In the genomic region with DNA sequence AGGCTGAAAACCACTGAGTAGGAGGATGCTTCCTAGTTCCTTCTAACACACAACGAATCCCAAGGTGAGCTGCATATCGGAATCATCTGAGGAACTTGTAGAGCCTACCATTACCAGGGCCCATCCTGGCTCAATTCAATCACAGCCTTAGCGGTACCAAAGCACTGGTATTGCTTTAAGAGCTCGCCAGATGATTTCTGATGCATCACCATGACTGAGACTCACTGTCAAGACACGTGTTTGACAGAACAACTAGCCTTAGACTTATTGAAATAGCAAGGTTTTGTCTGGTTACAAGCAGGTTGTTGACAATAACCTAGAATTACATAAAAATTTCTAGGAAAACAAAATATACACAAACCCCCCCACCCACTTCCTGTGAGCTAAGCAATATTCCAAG, we compare ENCODE assay signal across 1 cellular context.
TF ChIP-seq lines count a peak whose summit lies in the region.

No MANE protein-coding gene starts in this region.

TF ChIP-seq in HepG2, 621 proteins besides CTCF, POLR2A, EP300 and RAD21 (continued from another document):
- TF ChIP-seq, protein P1, sequence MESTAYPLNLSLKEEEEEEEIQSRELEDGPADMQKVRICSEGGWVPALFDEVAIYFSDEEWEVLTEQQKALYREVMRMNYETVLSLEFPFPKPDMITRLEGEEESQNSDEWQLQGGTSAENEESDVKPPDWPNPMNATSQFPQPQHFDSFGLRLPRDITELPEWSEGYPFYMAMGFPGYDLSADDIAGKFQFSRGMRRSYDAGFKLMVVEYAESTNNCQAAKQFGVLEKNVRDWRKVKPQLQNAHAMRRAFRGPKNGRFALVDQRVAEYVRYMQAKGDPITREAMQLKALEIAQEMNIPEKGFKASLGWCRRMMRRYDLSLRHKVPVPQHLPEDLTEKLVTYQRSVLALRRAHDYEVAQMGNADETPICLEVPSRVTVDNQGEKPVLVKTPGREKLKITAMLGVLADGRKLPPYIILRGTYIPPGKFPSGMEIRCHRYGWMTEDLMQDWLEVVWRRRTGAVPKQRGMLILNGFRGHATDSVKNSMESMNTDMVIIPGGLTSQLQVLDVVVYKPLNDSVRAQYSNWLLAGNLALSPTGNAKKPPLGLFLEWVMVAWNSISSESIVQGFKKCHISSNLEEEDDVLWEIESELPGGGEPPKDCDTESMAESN (CRISPR knock-in tag; conservative IDR thresholded peaks at IDR 0.05), result no peak
- TF ChIP-seq, protein P2, sequence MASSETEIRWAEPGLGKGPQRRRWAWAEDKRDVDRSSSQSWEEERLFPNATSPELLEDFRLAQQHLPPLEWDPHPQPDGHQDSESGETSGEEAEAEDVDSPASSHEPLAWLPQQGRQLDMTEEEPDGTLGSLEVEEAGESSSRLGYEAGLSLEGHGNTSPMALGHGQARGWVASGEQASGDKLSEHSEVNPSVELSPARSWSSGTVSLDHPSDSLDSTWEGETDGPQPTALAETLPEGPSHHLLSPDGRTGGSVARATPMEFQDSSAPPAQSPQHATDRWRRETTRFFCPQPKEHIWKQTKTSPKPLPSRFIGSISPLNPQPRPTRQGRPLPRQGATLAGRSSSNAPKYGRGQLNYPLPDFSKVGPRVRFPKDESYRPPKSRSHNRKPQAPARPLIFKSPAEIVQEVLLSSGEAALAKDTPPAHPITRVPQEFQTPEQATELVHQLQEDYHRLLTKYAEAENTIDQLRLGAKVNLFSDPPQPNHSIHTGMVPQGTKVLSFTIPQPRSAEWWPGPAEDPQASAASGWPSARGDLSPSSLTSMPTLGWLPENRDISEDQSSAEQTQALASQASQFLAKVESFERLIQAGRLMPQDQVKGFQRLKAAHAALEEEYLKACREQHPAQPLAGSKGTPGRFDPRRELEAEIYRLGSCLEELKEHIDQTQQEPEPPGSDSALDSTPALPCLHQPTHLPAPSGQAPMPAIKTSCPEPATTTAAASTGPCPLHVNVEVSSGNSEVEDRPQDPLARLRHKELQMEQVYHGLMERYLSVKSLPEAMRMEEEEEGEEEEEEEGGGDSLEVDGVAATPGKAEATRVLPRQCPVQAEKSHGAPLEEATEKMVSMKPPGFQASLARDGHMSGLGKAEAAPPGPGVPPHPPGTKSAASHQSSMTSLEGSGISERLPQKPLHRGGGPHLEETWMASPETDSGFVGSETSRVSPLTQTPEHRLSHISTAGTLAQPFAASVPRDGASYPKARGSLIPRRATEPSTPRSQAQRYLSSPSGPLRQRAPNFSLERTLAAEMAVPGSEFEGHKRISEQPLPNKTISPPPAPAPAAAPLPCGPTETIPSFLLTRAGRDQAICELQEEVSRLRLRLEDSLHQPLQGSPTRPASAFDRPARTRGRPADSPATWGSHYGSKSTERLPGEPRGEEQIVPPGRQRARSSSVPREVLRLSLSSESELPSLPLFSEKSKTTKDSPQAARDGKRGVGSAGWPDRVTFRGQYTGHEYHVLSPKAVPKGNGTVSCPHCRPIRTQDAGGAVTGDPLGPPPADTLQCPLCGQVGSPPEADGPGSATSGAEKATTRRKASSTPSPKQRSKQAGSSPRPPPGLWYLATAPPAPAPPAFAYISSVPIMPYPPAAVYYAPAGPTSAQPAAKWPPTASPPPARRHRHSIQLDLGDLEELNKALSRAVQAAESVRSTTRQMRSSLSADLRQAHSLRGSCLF (CRISPR knock-in tag; IDR thresholded peaks at IDR 0.05; ENCODE audit: borderline replicate concordance), result no peak
- TF ChIP-seq MED1 (CRISPR knock-in tag; IDR thresholded peaks at IDR 0.05) (no peak), TMF1 (CRISPR knock-in tag; IDR thresholded peaks at IDR 0.05; ENCODE audit: low read depth) (no peak), THAP11 (CRISPR knock-in tag; IDR thresholded peaks at IDR 0.05) (no peak), ARNTL (CRISPR knock-in tag; IDR thresholded peaks at IDR 0.05) (no peak), PLRG1 (conservative IDR thresholded peaks at IDR 0.05) (no peak), ZNF12 (CRISPR knock-in tag; IDR thresholded peaks at IDR 0.05) (no peak)
- TF ChIP-seq, protein P3, sequence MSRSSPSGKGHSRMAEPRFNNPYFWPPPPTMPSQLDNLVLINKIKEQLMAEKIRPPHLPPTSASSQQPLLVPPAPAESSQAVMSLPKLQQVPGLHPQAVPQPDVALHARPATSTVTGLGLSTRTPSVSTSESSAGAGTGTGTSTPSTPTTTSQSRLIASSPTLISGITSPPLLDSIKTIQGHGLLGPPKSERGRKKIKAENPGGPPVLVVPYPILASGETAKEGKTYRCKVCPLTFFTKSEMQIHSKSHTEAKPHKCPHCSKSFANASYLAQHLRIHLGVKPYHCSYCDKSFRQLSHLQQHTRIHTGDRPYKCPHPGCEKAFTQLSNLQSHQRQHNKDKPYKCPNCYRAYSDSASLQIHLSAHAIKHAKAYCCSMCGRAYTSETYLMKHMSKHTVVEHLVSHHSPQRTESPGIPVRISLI (CRISPR knock-in tag; IDR thresholded peaks at IDR 0.05; ENCODE audit: borderline replicate concordance), result no peak
- TF ChIP-seq, protein P4, sequence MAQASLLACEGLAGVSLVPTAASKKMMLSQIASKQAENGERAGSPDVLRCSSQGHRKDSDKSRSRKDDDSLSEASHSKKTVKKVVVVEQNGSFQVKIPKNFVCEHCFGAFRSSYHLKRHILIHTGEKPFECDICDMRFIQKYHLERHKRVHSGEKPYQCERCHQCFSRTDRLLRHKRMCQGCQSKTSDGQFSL (CRISPR knock-in tag; IDR thresholded peaks at IDR 0.05), result no peak
- TF ChIP-seq, protein P5, sequence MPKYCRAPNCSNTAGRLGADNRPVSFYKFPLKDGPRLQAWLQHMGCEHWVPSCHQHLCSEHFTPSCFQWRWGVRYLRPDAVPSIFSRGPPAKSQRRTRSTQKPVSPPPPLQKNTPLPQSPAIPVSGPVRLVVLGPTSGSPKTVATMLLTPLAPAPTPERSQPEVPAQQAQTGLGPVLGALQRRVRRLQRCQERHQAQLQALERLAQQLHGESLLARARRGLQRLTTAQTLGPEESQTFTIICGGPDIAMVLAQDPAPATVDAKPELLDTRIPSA (CRISPR knock-in tag; IDR thresholded peaks at IDR 0.05; ENCODE audit: borderline replicate concordance), result no peak
- TF ChIP-seq, protein P6, sequence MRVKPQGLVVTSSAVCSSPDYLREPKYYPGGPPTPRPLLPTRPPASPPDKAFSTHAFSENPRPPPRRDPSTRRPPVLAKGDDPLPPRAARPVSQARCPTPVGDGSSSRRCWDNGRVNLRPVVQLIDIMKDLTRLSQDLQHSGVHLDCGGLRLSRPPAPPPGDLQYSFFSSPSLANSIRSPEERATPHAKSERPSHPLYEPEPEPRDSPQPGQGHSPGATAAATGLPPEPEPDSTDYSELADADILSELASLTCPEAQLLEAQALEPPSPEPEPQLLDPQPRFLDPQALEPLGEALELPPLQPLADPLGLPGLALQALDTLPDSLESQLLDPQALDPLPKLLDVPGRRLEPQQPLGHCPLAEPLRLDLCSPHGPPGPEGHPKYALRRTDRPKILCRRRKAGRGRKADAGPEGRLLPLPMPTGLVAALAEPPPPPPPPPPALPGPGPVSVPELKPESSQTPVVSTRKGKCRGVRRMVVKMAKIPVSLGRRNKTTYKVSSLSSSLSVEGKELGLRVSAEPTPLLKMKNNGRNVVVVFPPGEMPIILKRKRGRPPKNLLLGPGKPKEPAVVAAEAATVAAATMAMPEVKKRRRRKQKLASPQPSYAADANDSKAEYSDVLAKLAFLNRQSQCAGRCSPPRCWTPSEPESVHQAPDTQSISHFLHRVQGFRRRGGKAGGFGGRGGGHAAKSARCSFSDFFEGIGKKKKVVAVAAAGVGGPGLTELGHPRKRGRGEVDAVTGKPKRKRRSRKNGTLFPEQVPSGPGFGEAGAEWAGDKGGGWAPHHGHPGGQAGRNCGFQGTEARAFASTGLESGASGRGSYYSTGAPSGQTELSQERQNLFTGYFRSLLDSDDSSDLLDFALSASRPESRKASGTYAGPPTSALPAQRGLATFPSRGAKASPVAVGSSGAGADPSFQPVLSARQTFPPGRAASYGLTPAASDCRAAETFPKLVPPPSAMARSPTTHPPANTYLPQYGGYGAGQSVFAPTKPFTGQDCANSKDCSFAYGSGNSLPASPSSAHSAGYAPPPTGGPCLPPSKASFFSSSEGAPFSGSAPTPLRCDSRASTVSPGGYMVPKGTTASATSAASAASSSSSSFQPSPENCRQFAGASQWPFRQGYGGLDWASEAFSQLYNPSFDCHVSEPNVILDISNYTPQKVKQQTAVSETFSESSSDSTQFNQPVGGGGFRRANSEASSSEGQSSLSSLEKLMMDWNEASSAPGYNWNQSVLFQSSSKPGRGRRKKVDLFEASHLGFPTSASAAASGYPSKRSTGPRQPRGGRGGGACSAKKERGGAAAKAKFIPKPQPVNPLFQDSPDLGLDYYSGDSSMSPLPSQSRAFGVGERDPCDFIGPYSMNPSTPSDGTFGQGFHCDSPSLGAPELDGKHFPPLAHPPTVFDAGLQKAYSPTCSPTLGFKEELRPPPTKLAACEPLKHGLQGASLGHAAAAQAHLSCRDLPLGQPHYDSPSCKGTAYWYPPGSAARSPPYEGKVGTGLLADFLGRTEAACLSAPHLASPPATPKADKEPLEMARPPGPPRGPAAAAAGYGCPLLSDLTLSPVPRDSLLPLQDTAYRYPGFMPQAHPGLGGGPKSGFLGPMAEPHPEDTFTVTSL (CRISPR knock-in tag; IDR thresholded peaks at IDR 0.05; ENCODE audit: borderline replicate concordance), result no peak
